10 cellular contexts compared by ENCODE assay signal in genomic region chr6:30554404-30554803, GRCh38. TPM values are rescaled to one million over a fixed set of nuclear protein-coding genes. Genes with fewer than 3 reads are reported as not detected.
DNase-seq lines count a peak whose midpoint lies in the region; ATAC-seq and TF ChIP-seq lines count a peak whose summit lies in the region.
"Had no signal": no experiment of that assay in that cellular context is flagged by ENCODE, and none has a peak within 500 bp of the region (broad histone marks: within the 10 kb centered on the region; RNA-seq: fewer than 3 reads in every experiment).

No MANE protein-coding gene starts in this region.

- no peaks in the 10 kb centered on the region for H3K9me3 ChIP-seq in CD4-positive, alpha-beta memory T cell (ENCODE audit: control insufficient read depth in 1 of 2, low read length in 2 of 2)
- H3K9me3 ChIP-seq in Loucy (ENCODE audit: insufficient read depth, low read depth, low read length), result no peaks in the 10 kb centered on the region
- H3K9me3 ChIP-seq: ovary had no signal

- ATAC-seq in central memory CD8-positive, alpha-beta T cell (replicated peaks; ENCODE audit: extremely low read depth, poor library complexity, severe bottlenecking), result no peak
- ATAC-seq in natural killer cell (no peak), GM19324 (IDR thresholded peaks at IDR 0.05; ENCODE audit: low FRiP score, unreplicated experiment) (no peak), GM18867 (IDR thresholded peaks at IDR 0.05; ENCODE audit: unreplicated experiment) (no peak)

- peak overlapping the region; percentile 73 to 100 (median 99) for H3K4me3 Mint-ChIP-seq in CD4-positive, alpha-beta memory T cell
- peak overlapping the region; percentile 94 for H3K4me3 Mint-ChIP-seq in central memory CD8-positive, alpha-beta T cell
- H3K4me3 Mint-ChIP-seq in natural killer cell, result peak overlapping the region; percentile 98

- peaks cover 0 to 4% (median 0%) of the 10 kb centered on the region in 8 donors for H3K9me3 Mint-ChIP-seq in CD4-positive, alpha-beta memory T cell
- no peaks in the 10 kb centered on the region for H3K9me3 Mint-ChIP-seq in central memory CD8-positive, alpha-beta T cell
- no peaks in the 10 kb centered on the region for H3K9me3 Mint-ChIP-seq in natural killer cell

- peaks cover 33% of the 10 kb centered on the region for H4K20me1 ChIP-seq in Loucy (ENCODE audit: insufficient read depth, low read length, poor library complexity, severe bottlenecking)

- CTCF ChIA-PET in CD4-positive, alpha-beta memory T cell (lab: Charles Lee; ENCODE audit: partially characterized antibody), result interaction anchor here (1.0 to 21.7 kb wide), 8 partner anchors 9 to 118 kb away, joined by 3 to 416 read pairs (median 4); partner anchors contain the start of gene DHX16

- peaks cover 60% of the 10 kb centered on the region for H3K79me2 ChIP-seq in Loucy (ENCODE audit: insufficient read depth, low read length)

- no peaks in the 10 kb centered on the region for H3K27me3 ChIP-seq in CD4-positive, alpha-beta memory T cell (ENCODE audit: insufficient read depth, low read length)
- no peaks in the 10 kb centered on the region for H3K27me3 ChIP-seq in Loucy (ENCODE audit: insufficient read depth, low read length, poor library complexity, severe bottlenecking)
- H3K27me3 ChIP-seq: ovary had no signal

- H3K4me1 Mint-ChIP-seq in CD4-positive, alpha-beta memory T cell, result peaks cover 25 to 57% (median 37%) of the 10 kb centered on the region in 4 donors
- peaks cover 62% of the 10 kb centered on the region for H3K4me1 Mint-ChIP-seq in central memory CD8-positive, alpha-beta T cell
- peaks cover 29 to 51% of the 10 kb centered on the region in 2 donors for H3K4me1 Mint-ChIP-seq in natural killer cell

- no peaks in the 10 kb centered on the region for H3K9me2 ChIP-seq in Loucy (replicated peaks; ENCODE audit: low read depth, low read length)

- H3K4me3 ChIP-seq in CD4-positive, alpha-beta memory T cell (ENCODE audit: low read length in 2 of 2), result no peak overlapping the region
- peak overlapping the region; percentile 85 for H3K4me3 ChIP-seq in Loucy (ENCODE audit: low read length, poor library complexity, severe bottlenecking)

- H3K9ac ChIP-seq in Loucy (ENCODE audit: low read depth, low read length, poor library complexity, severe bottlenecking), result peak overlapping the region; percentile 89

- no peak for DNase-seq in CD4-positive, alpha-beta memory T cell
- DNase-seq in central memory CD8-positive, alpha-beta T cell (ENCODE audit: low spot score in 2 of 2), result no peak
- DNase-seq in natural killer cell, result no peak
- DNase-seq in NCI-H1417 treated with DMSO at 0.1 percent for 48 hours (lab: John Stamatoyannopoulos, UW), result no peak
- no peak for DNase-seq in EL
- DNase-seq: NCI-H1092, ovary had no signal

- no peaks in the 10 kb centered on the region for H3F3A ChIP-seq in Loucy (ENCODE audit: low read depth)

- peaks cover 0 to 1% of the 10 kb centered on the region in 2 donors for H3K27me3 Mint-ChIP-seq in CD4-positive, alpha-beta memory T cell
- no peaks in the 10 kb centered on the region for H3K27me3 Mint-ChIP-seq in central memory CD8-positive, alpha-beta T cell
- no peaks in the 10 kb centered on the region for H3K27me3 Mint-ChIP-seq in natural killer cell (ENCODE audit: low read depth in 2 of 2)

- H3K36me3 Mint-ChIP-seq in CD4-positive, alpha-beta memory T cell, result peaks cover 35 to 76% of the 10 kb centered on the region in 2 donors
- H3K36me3 Mint-ChIP-seq in central memory CD8-positive, alpha-beta T cell (ENCODE audit: insufficient read depth), result peaks cover 43% of the 10 kb centered on the region
- H3K36me3 Mint-ChIP-seq in natural killer cell, result peaks cover 19% of the 10 kb centered on the region

- H3K27ac ChIP-seq in CD4-positive, alpha-beta memory T cell (ENCODE audit: low read depth, low read length), result no peak overlapping the region

- POLR2A ChIA-PET in CD4-positive, alpha-beta memory T cell (lab: Charles Lee; ENCODE audit: partially characterized antibody), result interaction anchor here (0.6 to 8.6 kb wide), 7 partner anchors 11 to 169 kb away, joined by 3 to 133 read pairs (median 48); partner anchors contain the start of gene ABCF1

- intact Hi-C loops in CD4-positive, alpha-beta memory T cell (cut with micrococcal nuclease), result loop anchor here (10.0 kb wide), 1 partner anchor 350 kb away; the partner anchor contains the start of gene GTF2H4
- intact Hi-C loops in natural killer cell (cut with micrococcal nuclease), result no loop called here

- H2AFZ ChIP-seq in Loucy (ENCODE audit: low read length), result no peak overlapping the region

- peak overlapping the region; percentile 96 for H3K4me2 ChIP-seq in Loucy (ENCODE audit: low read depth, low read length, poor library complexity, severe bottlenecking)

- H3K4me1 ChIP-seq in CD4-positive, alpha-beta memory T cell (ENCODE audit: insufficient read depth, low read length), result peaks cover 30% of the 10 kb centered on the region
- peaks cover 29% of the 10 kb centered on the region for H3K4me1 ChIP-seq in Loucy (ENCODE audit: insufficient read depth, low read length, poor library complexity, severe bottlenecking)

- peaks cover 42% of the 10 kb centered on the region for H3K36me3 ChIP-seq in CD4-positive, alpha-beta memory T cell (ENCODE audit: insufficient read depth, low read length)
- H3K36me3 ChIP-seq in Loucy (ENCODE audit: insufficient read depth, low read length), result peaks cover 44% of the 10 kb centered on the region; the same call in 1 of the 2 replicates
- H3K36me3 ChIP-seq: ovary had no signal

- H3K27ac Mint-ChIP-seq in CD4-positive, alpha-beta memory T cell, result peak overlapping the region; percentile 97 to 100 (median 100)
- peak overlapping the region; percentile 11 for H3K27ac Mint-ChIP-seq in central memory CD8-positive, alpha-beta T cell (ENCODE audit: low read depth)
- peak overlapping the region; percentile 98 to 100 for H3K27ac Mint-ChIP-seq in natural killer cell

- no peak for TF ChIP-seq CTCF in Loucy (conservative IDR thresholded peaks at IDR 0.05; ENCODE audit: low read length)
- TF ChIP-seq CTCF in natural killer cell (IDR thresholded peaks at IDR 0.05), result no peak

RNA-seq across cellular contexts. Expression of gene GNL1, which starts 1.9 kb away (rescaled TPM):
- total RNA-seq in CD4-positive, alpha-beta memory T cell, result 10 to 100 TPM; 83.4 to 83.9 TPM
- 10 to 100 TPM; 37.4 to 51.5 TPM for polyA plus RNA-seq in CD4-positive, alpha-beta memory T cell
- total RNA-seq in natural killer cell, result 100 to 1,000 TPM; 137 to 208 (median 187) TPM

RNA-seq across cellular contexts. Expression of gene PRR3, which starts 2.7 kb away (rescaled TPM):
- total RNA-seq in CD4-positive, alpha-beta memory T cell, result 10 to 100 TPM; 26.4 to 29.1 TPM
- polyA plus RNA-seq in CD4-positive, alpha-beta memory T cell, result 1 to 10 TPM; 4.3 to 8.5 TPM
- total RNA-seq in natural killer cell, result 10 to 100 TPM in 2 of 3 donors, 1 to 10 TPM in 1; 9.5 to 14.8 (median 13.9) TPM

RNA-seq across cellular contexts. Expression of gene ABCF1, which starts 16.8 kb away (rescaled TPM):
- total RNA-seq in CD4-positive, alpha-beta memory T cell, result 10 to 100 TPM; 60.8 to 66.8 TPM
- polyA plus RNA-seq in CD4-positive, alpha-beta memory T cell, result 10 to 100 TPM in 1 of 2 donors, 1 to 10 TPM in 1; 7.5 to 46.6 TPM
- total RNA-seq in natural killer cell, result 100 to 1,000 TPM in 2 of 3 donors, 10 to 100 TPM in 1; 91.4 to 138 (median 138) TPM

Comparison
In these comparisons a context has a peak if more than half of its experiments do, and no peak if none do; other contexts are left out.
1. H3K27ac Mint-ChIP-seq: peak in every context shown above with its lines; median percentile 100 in CD4-positive, alpha-beta memory T cell; 99 in natural killer cell; 11 in central memory CD8-positive, alpha-beta T cell.